In the genomic region with DNA sequence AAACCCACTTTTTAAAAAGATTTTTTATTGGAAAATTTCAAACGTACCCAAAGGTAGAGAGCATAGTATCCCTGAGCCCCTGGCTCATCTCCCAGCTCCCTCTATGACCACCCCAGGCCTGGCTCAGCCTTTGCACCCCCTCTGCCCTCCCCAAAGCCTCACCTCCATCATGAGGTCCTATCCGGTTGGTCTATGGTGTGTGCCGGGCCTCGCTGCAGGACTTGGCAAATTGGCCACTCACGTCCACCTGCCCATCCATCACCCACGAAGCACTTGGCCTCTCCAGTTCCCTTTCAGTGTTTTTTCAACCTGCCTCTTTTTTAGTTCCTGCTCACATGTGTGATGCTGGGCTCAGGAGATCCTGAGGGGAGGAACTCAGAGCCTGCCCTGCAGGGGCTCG, we compare ENCODE assay signal across 23 cellular contexts.
"Had no signal": no experiment of that assay in that cellular context is flagged by ENCODE, and none has a peak within 500 bp of the region (broad histone marks: within the 10 kb centered on the region; RNA-seq: fewer than 3 reads in every experiment).

No MANE protein-coding gene starts in this region.

- H3K4me1 ChIP-seq: esophagus muscularis mucosa, foreskin keratinocyte, gastroesophageal sphincter, heart left ventricle, left lung, lower lobe of right lung had no signal

- H3K36me3 Mint-ChIP-seq: immature natural killer cell, mesothelial cell of epicardium, naive B cell had no signal

- H3K4me3 Mint-ChIP-seq: immature natural killer cell, mesothelial cell of epicardium had no signal

- H3K27ac ChIP-seq: coronary artery, dorsolateral prefrontal cortex, esophagus muscularis mucosa, foreskin keratinocyte, gastroesophageal sphincter, heart left ventricle, hepatocyte, left lung, lower lobe of right lung had no signal

- H3K4me1 Mint-ChIP-seq: immature natural killer cell, mesothelial cell of epicardium, naive B cell had no signal

- H2AFZ ChIP-seq: hepatocyte had no signal

- DNase-seq: dermis blood vessel endothelial cell; dorsolateral prefrontal cortex; effector CD4-positive, alpha-beta T cell; effector memory CD4-positive, alpha-beta T cell; foreskin keratinocyte; heart left ventricle; hypothalamus; immature natural killer cell; islet precursor cell; left cardiac atrium; left lung; left ventricle myocardium superior; lower lobe of right lung; mesenchymal stem cell; mucosa of descending colon; naive B cell had no signal

- H3K27me3 Mint-ChIP-seq: naive B cell had no signal

- H3K4me2 ChIP-seq: hepatocyte had no signal

- H3K36me3 ChIP-seq: esophagus muscularis mucosa, gastroesophageal sphincter, heart left ventricle, left lung, lower lobe of right lung had no signal

- H3K27ac Mint-ChIP-seq: immature natural killer cell, mesothelial cell of epicardium, naive B cell had no signal

- H3K9me3 ChIP-seq: lower lobe of right lung, mucosa of descending colon had no signal

- ATAC-seq: foreskin keratinocyte, gastroesophageal sphincter, heart left ventricle, left cardiac atrium, left lung, left ventricle myocardium superior, lower lobe of right lung, mucosa of descending colon had no signal

- H3K4me3 ChIP-seq: coronary artery, dorsolateral prefrontal cortex, esophagus muscularis mucosa, gastroesophageal sphincter, heart left ventricle, hepatocyte, left lung, lower lobe of right lung, mucosa of descending colon had no signal

- H3K9me3 Mint-ChIP-seq: mesothelial cell of epicardium had no signal

- H3K27me3 ChIP-seq: dorsolateral prefrontal cortex, esophagus muscularis mucosa, foreskin keratinocyte, gastroesophageal sphincter, heart left ventricle, hepatocyte had no signal

- FAIRE-seq: endothelial cell of umbilical vein, frontal cortex had no signal
